Comparison of ENCODE assay signal across 20 cellular contexts in genomic region chr13:109113427-109113826, GRCh38.
A peak's percentile ranks its signal among the peaks of the same experiment; 100 is the strongest.
DNase-seq lines count a peak whose midpoint lies in the region; ATAC-seq, FAIRE-seq and TF ChIP-seq lines count a peak whose summit lies in the region.
"Had no signal": no experiment of that assay in that cellular context is flagged by ENCODE, and none has a peak within 500 bp of the region (broad histone marks: within the 10 kb centered on the region; RNA-seq: fewer than 3 reads in every experiment).

No MANE protein-coding gene starts in this region.

- POLR2A ChIA-PET in HepG2 (lab: Yijun Ruan, JAX): no interaction called here
- POLR2A ChIA-PET in HEK293T (lab: Yijun Ruan, JAX): no interaction called here

- no peak for TF ChIP-seq POLR2A in HepG2 (IDR thresholded peaks at IDR 0.05; ENCODE audit: insufficient read depth in 1 of 2, low read depth in 2 of 2, low read length in 2 of 2)
- TF ChIP-seq POLR2A in right lobe of liver (IDR thresholded peaks at IDR 0.05): no peak

- H3K4me1 ChIP-seq in HepG2 (ENCODE audit: insufficient read depth, low read length): no peaks in the 10 kb centered on the region
- H3K4me1 ChIP-seq in right lobe of liver: no peaks in the 10 kb centered on the region
- H3K4me1 ChIP-seq: body of pancreas, gastroesophageal sphincter, upper lobe of left lung had no signal

- H2AFZ ChIP-seq in HepG2 (ENCODE audit: low read length): no peak overlapping the region

- no peak overlapping the region for H3K4me3 ChIP-seq in HepG2 (replicated peaks in 1 of 3; ENCODE audit: insufficient read depth in 1 of 3, low read depth in 2 of 3, low read length in 3 of 3)
- H3K4me3 ChIP-seq in right lobe of liver: no peak overlapping the region
- H3K4me3 ChIP-seq: body of pancreas, gastroesophageal sphincter, upper lobe of left lung had no signal

- no peaks in the 10 kb centered on the region for H4K20me1 ChIP-seq in HepG2 (ENCODE audit: insufficient read depth, low read length)

- no peak for FAIRE-seq in HepG2 (lab: Jason Lieb, UNC)

- no peak overlapping the region for H3K4me2 ChIP-seq in HepG2 (ENCODE audit: low read depth, low read length)

- no TSS peak for BruUV-seq in HepG2 (replicated peaks; lab: Mats Ljungman, UMichigan)

- no peaks in the 10 kb centered on the region for H3K79me2 ChIP-seq in HepG2 (ENCODE audit: insufficient read depth, low read length)

- CTCF ChIA-PET in HepG2 (lab: Yijun Ruan, JAX; ENCODE audit: low intra/inter-chr PET ratio, low total read pairs): no interaction called here
- CTCF ChIA-PET in HEK293T (lab: Yijun Ruan, JAX): no interaction called here

- H3K27me3 ChIP-seq in HepG2 (ENCODE audit: control insufficient read depth in 1 of 2, insufficient read depth in 2 of 2, low read length in 2 of 2) (no peaks in the 10 kb centered on the region), right lobe of liver (no peaks in the 10 kb centered on the region)
- H3K27me3 ChIP-seq: body of pancreas, gastroesophageal sphincter, upper lobe of left lung had no signal

- no peak for TF ChIP-seq EP300 in HepG2 (IDR thresholded peaks at IDR 0.05; ENCODE audit: low read depth in 2 of 2, low read length in 2 of 2)
- no peak for TF ChIP-seq EP300 in HepG2 (CRISPR knock-in tag; IDR thresholded peaks at IDR 0.05; ENCODE audit: borderline replicate concordance)

- no peak for ATAC-seq in HepG2
- ATAC-seq in right lobe of liver: no peak
- peak; percentile 72 for ATAC-seq in GM21786 (IDR thresholded peaks at IDR 0.05; ENCODE audit: unreplicated experiment)
- ATAC-seq in HG03432 (IDR thresholded peaks at IDR 0.05; ENCODE audit: unreplicated experiment): peak; percentile 81
- ATAC-seq: body of pancreas; effector memory CD8-positive, alpha-beta T cell; gastroesophageal sphincter; Panc1 had no signal

- WGBS in HepG2 (ENCODE audit: low lambda C conversion rate): under 1% methylated on average over 3 of the region's 3 CpGs
- 73% methylated on average over 3 of the region's 3 CpGs for WGBS in right lobe of liver (ENCODE audit: insufficient coverage, low coverage, low lambda C conversion rate, missing lambda C conversion rate)

- TF ChIP-seq RAD21 in HepG2 (CRISPR knock-in tag; IDR thresholded peaks at IDR 0.05): no peak

- H3K36me3 ChIP-seq in HepG2 (replicated peaks in 1 of 2; ENCODE audit: control insufficient read depth in 1 of 2, insufficient read depth in 2 of 2, low read length in 2 of 2) (no peaks in the 10 kb centered on the region), right lobe of liver (no peaks in the 10 kb centered on the region)
- H3K36me3 ChIP-seq: gastroesophageal sphincter, upper lobe of left lung had no signal

- H3K27ac ChIP-seq in HepG2 (ENCODE audit: extremely low read length, insufficient read depth, low read length): no peak overlapping the region
- H3K27ac ChIP-seq in right lobe of liver: no peak overlapping the region
- H3K27ac ChIP-seq: body of pancreas, gastroesophageal sphincter, upper lobe of left lung had no signal

- TF ChIP-seq CTCF in HepG2 (CRISPR knock-in tag; IDR thresholded peaks at IDR 0.05): no peak
- no peak for TF ChIP-seq CTCF in right lobe of liver (IDR thresholded peaks at IDR 0.05)

- H3K9ac ChIP-seq in HepG2 (ENCODE audit: insufficient read depth, low read depth, low read length): no peak overlapping the region

- H3K9me3 ChIP-seq in HepG2 (ENCODE audit: low read length) (no peaks in the 10 kb centered on the region), right lobe of liver (no peaks in the 10 kb centered on the region)
- H3K9me3 ChIP-seq: body of pancreas, gastroesophageal sphincter, upper lobe of left lung had no signal

- in situ Hi-C loops in HepG2 (cut with HindIII; ENCODE audit: extremely low pct_ligation_motif_present, low pct_unique_long_range_greater_than_20kb): no loop called here

- intact Hi-C loops in HepG2 (cut with micrococcal nuclease; ENCODE audit: unreplicated experiment) (no loop called here), right lobe of liver (cut with DNase I) (no loop called here)

- DNase-seq in HepG2 (ENCODE audit: low spot score) (no peak), right lobe of liver (no peak), pons (ENCODE audit: low spot score) (no peak), NCI-H69 (lab: John Stamatoyannopoulos, UW) (no peak), amniotic stem cell (lab: John Stamatoyannopoulos, UW) (no peak), HEK293T (ENCODE audit: extremely low spot score) (no peak)
- DNase-seq: ACHN; activated CD4-positive, alpha-beta T cell treated with anti-CD3 and anti-CD28 coated beads, Interleukin-2, amount 10 ng/mL, durations not matched to agents 24 days and 14 days; activated effector memory CD4-positive, alpha-beta T cell treated with anti-CD3 and anti-CD28 coated beads, Interleukin-2, amount 50 U/mL, for 16 hours; body of pancreas; Calu3; effector memory CD8-positive, alpha-beta T cell; NCI-H1105 treated with DMSO at 0.1 percent for 48 hours; NCI-H226; stimulated activated CD4-positive, alpha-beta T cell treated with anti-CD3 and anti-CD28 coated beads, Interleukin-1b, Interleukin-23, amount 100 ng/mL, for 48 hours; upper lobe of left lung had no signal

TF ChIP-seq in HepG2, 621 proteins besides CTCF, POLR2A, EP300 and RAD21:
- TF ChIP-seq TAF15 (IDR thresholded peaks at IDR 0.05; ENCODE audit: low read depth, low read length, poor library complexity, severe bottlenecking): no peak
- TF ChIP-seq FOXJ3 (CRISPR knock-in tag; IDR thresholded peaks at IDR 0.05; ENCODE audit: borderline replicate concordance): no peak
- TF ChIP-seq SIN3A (IDR thresholded peaks at IDR 0.05; ENCODE audit: borderline replicate concordance, low read depth, low read length): no peak
- no peak for TF ChIP-seq PAX8 (CRISPR knock-in tag; IDR thresholded peaks at IDR 0.05; ENCODE audit: borderline replicate concordance)
- TF ChIP-seq BHLHE40 (IDR thresholded peaks at IDR 0.05; ENCODE audit: low read length): no peak
- TF ChIP-seq CREB1 (IDR thresholded peaks at IDR 0.05): 0 out of 2 replicates have a peak, but pooled peaks have one; percentile 20
- TF ChIP-seq CREB1 (CRISPR knock-in tag; IDR thresholded peaks at IDR 0.05): no peak

TF ChIP-seq in HEK293T, 16 proteins besides CTCF, POLR2A, EP300 and RAD21:
- no peak for TF ChIP-seq L3MBTL2 (conservative IDR thresholded peaks at IDR 0.05)
- no peak for TF ChIP-seq ARNT (IDR thresholded peaks at IDR 0.05)
- TF ChIP-seq BHLHE40 (IDR thresholded peaks at IDR 0.05; ENCODE audit: borderline replicate concordance): no peak
- TF ChIP-seq FOXM1 (IDR thresholded peaks at IDR 0.05; ENCODE audit: borderline replicate concordance): no peak
- no peak for TF ChIP-seq ELF4 (IDR thresholded peaks at IDR 0.05)
- TF ChIP-seq SP1 (IDR thresholded peaks at IDR 0.05): no peak
- TF ChIP-seq NFRKB (IDR thresholded peaks at IDR 0.05): no peak
- no peak for TF ChIP-seq ZNF384 (IDR thresholded peaks at IDR 0.05)
- no peak for TF ChIP-seq PKNOX1 (IDR thresholded peaks at IDR 0.05)
- no peak for TF ChIP-seq FOXA1 (IDR thresholded peaks at IDR 0.05)
- no peak for TF ChIP-seq CTBP1 (IDR thresholded peaks at IDR 0.05; ENCODE audit: borderline replicate concordance)
- TF ChIP-seq TARDBP (IDR thresholded peaks at IDR 0.05): no peak
- no peak for TF ChIP-seq LEF1 (IDR thresholded peaks at IDR 0.05; ENCODE audit: borderline replicate concordance)
- TF ChIP-seq FOXK2 (IDR thresholded peaks at IDR 0.05): no peak

Comparison
In these comparisons a context has a peak if more than half of its experiments do, and no peak if none do; other contexts are left out.
1. ATAC-seq: peak in GM21786 (single experiment) and HG03432 (single experiment); none in HepG2 (single experiment) and right lobe of liver (0 of 4).